Comparison of ENCODE assay signal across 32 cellular contexts in genomic region chr12:65747338-65747737, GRCh38.
"Had no signal": no experiment of that assay in that cellular context is flagged by ENCODE, and none has a peak within 500 bp of the region (broad histone marks: within the 10 kb centered on the region; RNA-seq: fewer than 3 reads in every experiment).

No MANE protein-coding gene starts in this region.

- ATAC-seq: naive thymus-derived CD8-positive, alpha-beta T cell; natural killer cell treated with Interleukin-12 subunit alpha and Interleukin-12 subunit beta and Interleukin-15 and Interleukin-18, amount 100 ng/mL, for 72 hours; psoas muscle; right cardiac atrium; sciatic nerve; stimulated activated naive B cell treated with anti-CD40 and anti-IgM and Interleukin-4, amounts not matched to agents 10 μg/mL and 1 μg/mL and 100 μg/mL, for 72 hours had no signal

- DNase-seq: naive B cell; naive thymus-derived CD8-positive, alpha-beta T cell; nephron progenitor cell; nucleus accumbens; ovary; posterior cingulate gyrus; psoas muscle; right cardiac atrium; spleen; stimulated activated CD4-positive, alpha-beta T cell treated with anti-CD3 and anti-CD28 coated beads, Interleukin-12 subunit alpha, Interleukin-12 subunit beta, amount 100 ng/mL, for 4 hours; stimulated activated CD4-positive, alpha-beta T cell treated with anti-CD3 and anti-CD28 coated beads, Interleukin-1b, Interleukin-23, amount 100 ng/mL, for 48 hours; stimulated activated CD4-positive, alpha-beta T cell treated with anti-CD3 and anti-CD28 coated beads, Interleukin-4, amount 100 ng/mL, for 1 hour; stimulated activated CD4-positive, alpha-beta T cell treated with anti-CD3 and anti-CD28 coated beads, Interleukin-4, amount 100 ng/mL, for 4 hours; stimulated activated CD8-positive, alpha-beta memory T cell treated with anti-CD3 and anti-CD28 coated beads, Interleukin-4, amount 100 ng/mL, for 48 hours; stimulated activated naive B cell treated with anti-CD40 and anti-IgM and Interleukin-4, amounts not matched to agents 10 μg/mL and 1 μg/mL and 100 μg/mL, for 72 hours; stimulated activated naive CD4-positive, alpha-beta T cell treated with Interleukin-2 at 50 U/mL for 16 hours; stomach; thyroid gland; trophoblast cell; upper lobe of left lung had no signal

- H3K9me3 ChIP-seq: neutrophil, ovary, psoas muscle, spleen, stomach, thoracic aorta, thyroid gland, tibial nerve, upper lobe of left lung, vagina had no signal

- H3K4me3 ChIP-seq: ovary, psoas muscle, skin epidermis, smooth muscle cell, spleen, stomach, thoracic aorta, thyroid gland, tibial nerve, upper lobe of left lung, vagina had no signal

- H3K36me3 ChIP-seq: neutrophil, ovary, spleen, stomach, thoracic aorta, thyroid gland, tibial nerve, upper lobe of left lung, vagina had no signal

- H3K9me3 Mint-ChIP-seq: natural killer cell treated with Interleukin-12 subunit alpha and Interleukin-12 subunit beta and Interleukin-15 and Interleukin-18, amount 100 ng/mL, for 72 hours; neural crest cell; stimulated activated naive CD8-positive, alpha-beta T cell treated with anti-CD3 and anti-CD28 coated beads, Interleukin-15, Interleukin-2, amounts not matched to agents 100 ng/mL and 50 ng/mL, for 24 hours had no signal

- H3K27ac ChIP-seq: neutrophil, ovary, parathyroid adenoma, psoas muscle, skin epidermis, spleen, stomach, thoracic aorta, thyroid gland, tibial nerve, upper lobe of left lung, vagina had no signal

- H3K36me3 Mint-ChIP-seq: naive B cell; naive thymus-derived CD8-positive, alpha-beta T cell; natural killer cell treated with Interleukin-12 subunit alpha and Interleukin-12 subunit beta and Interleukin-15 and Interleukin-18, amount 100 ng/mL, for 72 hours; stimulated activated naive B cell treated with anti-CD40 and anti-IgM and Interleukin-4, amounts not matched to agents 10 μg/mL and 1 μg/mL and 100 μg/mL, for 72 hours had no signal

- H3K4me1 ChIP-seq: parathyroid adenoma, psoas muscle had no signal

- H3K27me3 ChIP-seq: ovary, thyroid gland, vagina had no signal

- H3K27ac Mint-ChIP-seq: natural killer cell treated with Interleukin-12 subunit alpha and Interleukin-12 subunit beta and Interleukin-15 and Interleukin-18, amount 100 ng/mL, for 72 hours; nephron progenitor cell; progenitor cell of endocrine pancreas; stimulated activated naive B cell treated with anti-CD40 and anti-IgM and Interleukin-4, amounts not matched to agents 10 μg/mL and 1 μg/mL and 100 μg/mL, for 72 hours; stimulated activated naive CD8-positive, alpha-beta T cell treated with anti-CD3 and anti-CD28 coated beads, Interleukin-15, Interleukin-2, amounts not matched to agents 100 ng/mL and 50 ng/mL, for 24 hours had no signal

- H3K4me1 Mint-ChIP-seq: naive B cell; stimulated activated naive B cell treated with anti-CD40 and anti-IgM and Interleukin-4, amounts not matched to agents 10 μg/mL and 1 μg/mL and 100 μg/mL, for 72 hours had no signal

- H3K4me3 Mint-ChIP-seq: naive B cell; naive thymus-derived CD8-positive, alpha-beta T cell; natural killer cell treated with Interleukin-12 subunit alpha and Interleukin-12 subunit beta and Interleukin-15 and Interleukin-18, amount 100 ng/mL, for 72 hours; nephron progenitor cell; neural crest cell; stimulated activated naive B cell treated with anti-CD40 and anti-IgM and Interleukin-4, amounts not matched to agents 10 μg/mL and 1 μg/mL and 100 μg/mL, for 72 hours; stimulated activated naive CD8-positive, alpha-beta T cell treated with anti-CD3 and anti-CD28 coated beads, Interleukin-15, Interleukin-2, amounts not matched to agents 100 ng/mL and 50 ng/mL, for 24 hours had no signal
